Comparison of ENCODE assay signal across 24 cellular contexts in genomic region chr3:134850761-134851160, GRCh38. TPM values are rescaled to one million over a fixed set of nuclear protein-coding genes. Genes with fewer than 3 reads are reported as not detected.
DNase-seq lines count a peak whose midpoint lies in the region; ATAC-seq and TF ChIP-seq lines count a peak whose summit lies in the region.
"Had no signal": no experiment of that assay in that cellular context is flagged by ENCODE, and none has a peak within 500 bp of the region (broad histone marks: within the 10 kb centered on the region; RNA-seq: fewer than 3 reads in every experiment).

No MANE protein-coding gene starts in this region.

- peak overlapping the region; percentile 68; the same call in 1 of the 2 replicates for H3K9ac ChIP-seq in OCI-LY3 (ENCODE audit: low read length)
- H3K9ac ChIP-seq in endodermal cell (ENCODE audit: extremely low read depth, low read length, poor library complexity, severe bottlenecking): no peak overlapping the region

- intact Hi-C loops in heart right ventricle (cut with DNase I): no loop called here
- intact Hi-C loops in OCI-LY7 (cut with micrococcal nuclease; ENCODE audit: unreplicated experiment): no loop called here

- H3K79me2 ChIP-seq in OCI-LY3 (ENCODE audit: low read length): peaks cover 100% of the 10 kb centered on the region
- no peaks in the 10 kb centered on the region for H3K79me2 ChIP-seq in OCI-LY7 (ENCODE audit: insufficient read depth, low read depth, low read length)

- ATAC-seq in heart right ventricle (peak in 5 of 8 donors; percentile 13 to 73 (median 60)), HG03442 (IDR thresholded peaks at IDR 0.05; ENCODE audit: unreplicated experiment) (no peak)
- no peak for ATAC-seq in naive thymus-derived CD8-positive, alpha-beta T cell
- ATAC-seq: A549; CD8-positive, alpha-beta T cell; K562; Panc1 had no signal

- H3K4me3 ChIP-seq in heart right ventricle: no peak overlapping the region
- no peak overlapping the region for H3K4me3 ChIP-seq in right atrium auricular region
- H3K4me3 ChIP-seq in OCI-LY3 (ENCODE audit: low read length): peak overlapping the region; percentile 48; the same call in 1 of the 2 replicates
- no peak overlapping the region for H3K4me3 ChIP-seq in endodermal cell (ENCODE audit: low read length)
- H3K4me3 ChIP-seq in OCI-LY7 (ENCODE audit: low read depth, low read length, poor library complexity, severe bottlenecking): no peak overlapping the region
- H3K4me3 ChIP-seq: A549, K562, MG63, SK-N-MC had no signal

- no peaks in the 10 kb centered on the region for H3K27me3 ChIP-seq in heart right ventricle
- no peaks in the 10 kb centered on the region for H3K27me3 ChIP-seq in right atrium auricular region
- H3K27me3 ChIP-seq in OCI-LY3 (ENCODE audit: low read depth, low read length): no peaks in the 10 kb centered on the region
- H3K27me3 ChIP-seq in endodermal cell (ENCODE audit: control insufficient read depth, insufficient read depth, low read length, poor library complexity, severe bottlenecking): no peaks in the 10 kb centered on the region
- H3K27me3 ChIP-seq: MG63 had no signal

- no peaks in the 10 kb centered on the region for H3K36me3 Mint-ChIP-seq in endodermal cell (ENCODE audit: low read depth)
- H3K36me3 Mint-ChIP-seq in naive thymus-derived CD8-positive, alpha-beta T cell: no peaks in the 10 kb centered on the region
- H3K36me3 Mint-ChIP-seq: CD8-positive, alpha-beta T cell had no signal

- CTCF ChIA-PET in OCI-LY7 (lab: Charles Lee; ENCODE audit: unreplicated experiment): interaction anchor here (0.6 kb wide), 1 partner anchor 9 kb away, joined by 3 read pairs; no protein-coding TSS in a partner anchor

- WGBS in heart right ventricle, 2 donors: 65 to 72% methylated on average over 3 of the region's 3 CpGs
- WGBS in endodermal cell (ENCODE audit: insufficient coverage in 1 of 2, insufficient read length in 1 of 2), 2 experiments: 90 to 100% methylated on average over 1 to 3 of the region's 3 CpGs

- peak overlapping the region; percentile 76 for H3K4me2 ChIP-seq in OCI-LY3 (ENCODE audit: low read length)
- no peak overlapping the region for H3K4me2 ChIP-seq in OCI-LY7 (ENCODE audit: low read length)
- H3K4me2 ChIP-seq: A549 had no signal

- H3K9me3 ChIP-seq in heart right ventricle: no peaks in the 10 kb centered on the region
- no peaks in the 10 kb centered on the region for H3K9me3 ChIP-seq in right atrium auricular region
- H3K9me3 ChIP-seq in OCI-LY3 (ENCODE audit: insufficient read depth, low read length): no peaks in the 10 kb centered on the region
- no peaks in the 10 kb centered on the region for H3K9me3 ChIP-seq in endodermal cell (ENCODE audit: control insufficient read depth, low read length)
- no peaks in the 10 kb centered on the region for H3K9me3 ChIP-seq in OCI-LY7 (ENCODE audit: low read length)
- H3K9me3 ChIP-seq: A549, Caco-2, MG63 had no signal

- H3K4me1 ChIP-seq in heart right ventricle (peaks cover 0 to 32% (median 22%) of the 10 kb centered on the region in 9 donors), right atrium auricular region (no peaks in the 10 kb centered on the region), OCI-LY3 (ENCODE audit: low read length) (peaks cover 100% of the 10 kb centered on the region), endodermal cell (ENCODE audit: control insufficient read depth, insufficient read depth, low read length) (no peaks in the 10 kb centered on the region), OCI-LY7 (ENCODE audit: insufficient read depth, low read length, poor library complexity, severe bottlenecking) (peaks cover 23% of the 10 kb centered on the region)
- H3K4me1 ChIP-seq: A549, Caco-2 had no signal

- peaks cover 2% of the 10 kb centered on the region for H3K27me3 Mint-ChIP-seq in endodermal cell (ENCODE audit: insufficient read depth)
- H3K27me3 Mint-ChIP-seq in naive thymus-derived CD8-positive, alpha-beta T cell: peaks cover 0 to 9% (median 2%) of the 10 kb centered on the region in 5 donors

- H4K20me1 ChIP-seq in OCI-LY3 (ENCODE audit: insufficient read depth, low read length): peaks cover 90% of the 10 kb centered on the region
- H4K20me1 ChIP-seq in OCI-LY7 (ENCODE audit: insufficient read depth, low read length): no peaks in the 10 kb centered on the region

- H3K9me3 Mint-ChIP-seq in endodermal cell: no peaks in the 10 kb centered on the region
- peaks cover 0 to under 1% (median 0%) of the 10 kb centered on the region in 9 donors for H3K9me3 Mint-ChIP-seq in naive thymus-derived CD8-positive, alpha-beta T cell
- H3K9me3 Mint-ChIP-seq: CD8-positive, alpha-beta T cell had no signal

- no TSS peak for BruUV-seq in OCI-LY7 (replicated peaks; lab: Mats Ljungman, UMichigan)

- DNase-seq in heart right ventricle (peak; percentile 15 to 30), right atrium auricular region (ENCODE audit: low spot score) (no peak), endodermal cell (peak; percentile 36), OCI-LY7 (ENCODE audit: low spot score) (no peak)
- no peak for DNase-seq in naive thymus-derived CD8-positive, alpha-beta T cell
- DNase-seq: AML-193; Caco-2; CD8-positive, alpha-beta T cell; DMS79 treated with DMSO at 0.1 percent for 48 hours; MG63; NCI-H1105 treated with DMSO at 0.1 percent for 48 hours; NCI-H1694; NCI-H2029 treated with DMSO at 0.1 percent for 48 hours; NCI-H446 treated with DMSO at 0.1 percent for 48 hours; NCI-H526; SIG-M5; SW 1271 had no signal

- H3K36me3 ChIP-seq in heart right ventricle: no peaks in the 10 kb centered on the region
- H3K36me3 ChIP-seq in right atrium auricular region: no peaks in the 10 kb centered on the region
- peaks cover 44% of the 10 kb centered on the region for H3K36me3 ChIP-seq in OCI-LY3 (replicated peaks; ENCODE audit: low read depth, low read length)
- H3K36me3 ChIP-seq in endodermal cell (ENCODE audit: control insufficient read depth, insufficient read depth, low read length): no peaks in the 10 kb centered on the region
- no peaks in the 10 kb centered on the region for H3K36me3 ChIP-seq in OCI-LY7 (ENCODE audit: insufficient read depth, low read length)
- H3K36me3 ChIP-seq: MG63 had no signal

- H2AFZ ChIP-seq in OCI-LY3 (ENCODE audit: low read depth, low read length): no peak overlapping the region
- H2AFZ ChIP-seq in OCI-LY7 (ENCODE audit: low read length): no peak overlapping the region

- no peak overlapping the region for H3K27ac ChIP-seq in heart right ventricle
- H3K27ac ChIP-seq in right atrium auricular region: no peak overlapping the region
- peak overlapping the region; percentile 97 for H3K27ac ChIP-seq in OCI-LY3 (ENCODE audit: low read length)
- no peak overlapping the region for H3K27ac ChIP-seq in endodermal cell (ENCODE audit: low read depth, low read length)
- H3K27ac ChIP-seq in OCI-LY7 (ENCODE audit: low read depth, low read length, poor library complexity, severe bottlenecking): no peak overlapping the region
- H3K27ac ChIP-seq: A549, C4-2B, SK-N-MC had no signal

- no peak for TF ChIP-seq CTCF in heart right ventricle (IDR thresholded peaks at IDR 0.05)
- TF ChIP-seq CTCF in right atrium auricular region (IDR thresholded peaks at IDR 0.05): no peak
- no peak for TF ChIP-seq CTCF in OCI-LY3 (IDR thresholded peaks at IDR 0.05; ENCODE audit: low read depth, low read length)
- TF ChIP-seq CTCF in endodermal cell (conservative IDR thresholded peaks at IDR 0.05): no peak
- no peak for TF ChIP-seq CTCF in OCI-LY7 (conservative IDR thresholded peaks at IDR 0.05; ENCODE audit: low read length)

- POLR2A ChIA-PET in naive thymus-derived CD8-positive, alpha-beta T cell (lab: Charles Lee): no interaction called here
- POLR2A ChIA-PET in OCI-LY7 (lab: Charles Lee): interaction anchor here (0.7 to 1.1 kb wide), 2 partner anchors 11 to 99 kb away, joined by 3 read pairs; no protein-coding TSS in a partner anchor

- no peak overlapping the region for H3K27ac Mint-ChIP-seq in endodermal cell
- no peak overlapping the region for H3K27ac Mint-ChIP-seq in naive thymus-derived CD8-positive, alpha-beta T cell
- H3K27ac Mint-ChIP-seq: CD8-positive, alpha-beta T cell had no signal

- H3K4me3 Mint-ChIP-seq in endodermal cell: no peak overlapping the region
- H3K4me3 Mint-ChIP-seq in naive thymus-derived CD8-positive, alpha-beta T cell: no peak overlapping the region
- H3K4me3 Mint-ChIP-seq: CD8-positive, alpha-beta T cell had no signal

- H3K4me1 Mint-ChIP-seq in endodermal cell: peaks cover 15% of the 10 kb centered on the region
- peaks cover 0 to 14% (median 6%) of the 10 kb centered on the region in 4 donors for H3K4me1 Mint-ChIP-seq in naive thymus-derived CD8-positive, alpha-beta T cell

- H3K9me2 ChIP-seq in OCI-LY7 (ENCODE audit: insufficient read depth, low read length): no peaks in the 10 kb centered on the region

RNA-seq across cellular contexts. Expression of gene EPHB1, which starts 55.7 kb away (rescaled TPM):
- total RNA-seq in heart right ventricle (1 to 10 TPM; 1.1 to 3.4 (median 1.8) TPM), right atrium auricular region (1 to 10 TPM; 1.9 to 3.2 TPM), endodermal cell (1 to 10 TPM; 2.9 to 3.6 TPM), OCI-LY7 (2022) (1.3 and 1.9 TPM in 2 replicates)
- polyA plus RNA-seq in heart right ventricle: under 1 TPM; 0.07 to 0.57 TPM
- 13.5 TPM for polyA plus RNA-seq in endodermal cell (2013, experiment 1 of 2)
- 13.9 TPM for polyA plus RNA-seq in endodermal cell (2013, experiment 2 of 2)
- not detected for total RNA-seq in naive thymus-derived CD8-positive, alpha-beta T cell
- not detected for polyA plus RNA-seq in naive thymus-derived CD8-positive, alpha-beta T cell
- total RNA-seq in OCI-LY7 (2014; rRNA removed; shearing (Covaris generic)): 0.33 and 0.54 TPM in 2 replicates
- total RNA-seq: CD8-positive, alpha-beta T cell had no signal
- polyA plus RNA-seq: K562 had no signal

Comparison
In these comparisons a context has a peak if more than half of its experiments do, and no peak if none do; other contexts are left out.
1. DNase-seq: peak in heart right ventricle (2 of 2) and endodermal cell (single experiment); none in right atrium auricular region (single experiment), naive thymus-derived CD8-positive, alpha-beta T cell (0 of 10) and OCI-LY7 (single experiment).
2. ATAC-seq: peak in heart right ventricle (5 of 8); none in naive thymus-derived CD8-positive, alpha-beta T cell (0 of 2) and HG03442 (single experiment).